ENCODE assay signal across 1 cellular context in the genomic region with DNA sequence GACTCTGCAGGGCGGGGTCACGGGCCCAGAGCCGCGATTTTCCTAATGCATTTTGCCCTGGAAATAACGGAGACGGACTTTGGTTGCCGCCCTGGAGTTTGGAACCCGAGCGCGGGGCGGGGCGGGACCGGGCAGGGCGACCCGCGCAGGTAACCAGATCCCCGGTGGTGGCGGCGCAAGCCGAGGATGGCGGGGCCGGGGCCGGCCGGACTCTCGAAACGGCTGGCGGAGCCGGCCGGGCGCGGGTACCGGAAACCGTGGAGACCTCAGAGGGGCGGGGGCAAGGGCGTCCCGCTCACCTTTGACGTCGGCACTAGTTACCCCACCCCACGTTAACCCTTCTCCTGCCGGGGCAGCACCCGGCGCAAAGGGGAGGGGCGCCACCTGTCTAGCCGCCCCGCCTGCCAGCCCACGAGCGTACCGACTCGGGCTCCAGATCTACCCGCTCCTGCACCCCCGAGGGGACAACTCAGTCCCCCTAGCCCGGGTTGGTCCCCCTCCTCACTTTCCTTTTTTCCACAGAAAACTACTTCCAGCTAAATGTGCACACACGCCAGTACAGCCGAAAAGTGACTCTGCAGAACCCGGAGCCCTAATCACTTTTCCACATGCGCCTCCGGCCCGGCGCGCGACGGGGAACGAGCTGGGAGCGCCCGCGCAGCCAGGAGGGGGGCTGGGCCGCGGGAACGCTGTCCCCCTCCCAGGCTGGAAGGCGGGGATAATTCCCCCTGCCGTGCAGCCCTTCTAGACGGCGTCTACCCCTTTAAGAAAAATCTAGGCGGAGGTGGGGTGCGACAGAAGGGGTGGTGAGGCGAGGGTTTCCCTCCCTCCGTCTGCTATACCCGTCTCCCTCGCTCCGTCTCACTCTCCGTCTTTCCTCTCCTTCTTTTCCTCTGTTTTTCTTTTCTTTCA.
TF ChIP-seq lines count a peak whose summit lies in the region.

No MANE protein-coding gene starts in this region.

TF ChIP-seq in WTC11, 78 proteins besides CTCF, POLR2A, EP300 and RAD21 (continued from another document):
- TF ChIP-seq, protein P1, sequence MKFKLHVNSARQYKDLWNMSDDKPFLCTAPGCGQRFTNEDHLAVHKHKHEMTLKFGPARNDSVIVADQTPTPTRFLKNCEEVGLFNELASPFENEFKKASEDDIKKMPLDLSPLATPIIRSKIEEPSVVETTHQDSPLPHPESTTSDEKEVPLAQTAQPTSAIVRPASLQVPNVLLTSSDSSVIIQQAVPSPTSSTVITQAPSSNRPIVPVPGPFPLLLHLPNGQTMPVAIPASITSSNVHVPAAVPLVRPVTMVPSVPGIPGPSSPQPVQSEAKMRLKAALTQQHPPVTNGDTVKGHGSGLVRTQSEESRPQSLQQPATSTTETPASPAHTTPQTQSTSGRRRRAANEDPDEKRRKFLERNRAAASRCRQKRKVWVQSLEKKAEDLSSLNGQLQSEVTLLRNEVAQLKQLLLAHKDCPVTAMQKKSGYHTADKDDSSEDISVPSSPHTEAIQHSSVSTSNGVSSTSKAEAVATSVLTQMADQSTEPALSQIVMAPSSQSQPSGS (CRISPR knock-in tag; IDR thresholded peaks at IDR 0.05; ENCODE audit: borderline replicate concordance, low read depth), result no peak
TF ChIP-seq in WTC11: peak in this region for 2.
